Comparison of ENCODE assay signal across 12 cellular contexts in the genomic region with DNA sequence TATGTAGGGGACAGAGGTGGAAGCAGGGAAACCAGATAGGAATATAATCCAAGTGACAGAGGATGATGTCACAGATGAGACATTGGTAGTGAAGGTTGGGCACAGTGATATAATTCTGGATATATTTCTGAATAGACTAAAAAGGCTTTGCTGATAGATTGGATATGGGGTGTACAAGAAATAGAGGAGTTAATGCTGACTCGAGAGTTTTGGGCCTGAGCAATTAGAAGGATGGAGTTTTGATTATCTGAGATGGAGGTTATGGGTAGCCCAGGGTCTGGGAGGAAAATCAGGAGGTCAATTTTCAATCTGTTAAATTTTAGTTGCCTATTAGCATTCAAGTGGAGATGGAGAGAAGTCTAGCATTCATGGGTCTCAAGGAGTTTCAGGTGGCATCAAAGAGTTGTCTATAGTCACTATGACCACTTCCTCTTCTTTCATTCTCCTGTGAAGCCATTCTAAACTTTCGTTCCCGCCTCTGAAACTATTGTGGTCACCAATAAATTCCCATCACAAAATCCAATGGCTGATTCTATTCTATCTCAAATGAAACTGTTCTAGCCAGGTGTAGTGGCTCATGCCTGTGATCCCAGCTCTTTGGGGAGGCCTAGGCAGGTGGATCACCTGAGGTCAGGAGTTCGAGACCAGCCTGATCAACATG.
A peak's percentile ranks its signal among the peaks of the same experiment; 100 is the strongest.
DNase-seq lines count a peak whose midpoint lies in the region; ATAC-seq and TF ChIP-seq lines count a peak whose summit lies in the region.
"Had no signal": no experiment of that assay in that cellular context is flagged by ENCODE, and none has a peak within 500 bp of the region (broad histone marks: within the 10 kb centered on the region; RNA-seq: fewer than 3 reads in every experiment).

No MANE protein-coding gene starts in this region.

- DNase-seq in GM06990 (ENCODE audit: extremely low read depth, insufficient read length) (peak; percentile 44), NOMO-1 (lab: John Stamatoyannopoulos, UW; ENCODE audit: unreplicated experiment in 2 of 2) (peak; percentile 28 to 73), NCI-H2029 treated with DMSO at 0.1 percent for 48 hours (lab: John Stamatoyannopoulos, UW) (no peak), NCI-H524 treated with DMSO at 0.1 percent for 48 hours (lab: John Stamatoyannopoulos, UW) (no peak), AG20443 (ENCODE audit: low spot score) (no peak)
- no peak for DNase-seq in activated CD8-positive, alpha-beta memory T cell treated with anti-CD3 and anti-CD28 coated beads, Interleukin-2, amount 50 U/mL, for 48 hours
- DNase-seq: endodermal cell, NCI-H510A treated with DMSO at 0.1 percent for 48 hours, SK-N-SH, uterus had no signal

- peak; percentile 86 for ATAC-seq in GM19463 (IDR thresholded peaks at IDR 0.05; ENCODE audit: unreplicated experiment)
- peak; percentile 70 for ATAC-seq in HG02981 (IDR thresholded peaks at IDR 0.05; ENCODE audit: unreplicated experiment)

- no peaks in the 10 kb centered on the region for H3K36me3 ChIP-seq in GM06990 (ENCODE audit: control insufficient read depth, insufficient read depth, low read length)
- H3K36me3 ChIP-seq: uterus had no signal

- TF ChIP-seq CTCF in GM06990 (IDR thresholded peaks at IDR 0.05; ENCODE audit: insufficient read depth, low read length, poor library complexity, severe bottlenecking) = no peak

- no peaks in the 10 kb centered on the region for H3K27me3 ChIP-seq in GM06990 (replicated peaks; ENCODE audit: control insufficient read depth, insufficient read depth, low read length)
- H3K27me3 ChIP-seq: uterus had no signal

- no peak overlapping the region for H3K4me3 ChIP-seq in GM06990 (replicated peaks; ENCODE audit: low read depth, low read length)
- H3K4me3 ChIP-seq: uterus had no signal

Comparison
In these comparisons a context has a peak if more than half of its experiments do, and no peak if none do; other contexts are left out.
1. DNase-seq: peak in GM06990 (single experiment) and NOMO-1 (2 of 2); none in activated CD8-positive, alpha-beta memory T cell treated with anti-CD3 and anti-CD28 coated beads, Interleukin-2, amount 50 U/mL, for 48 hours (single experiment), NCI-H2029 treated with DMSO at 0.1 percent for 48 hours (single experiment), NCI-H524 treated with DMSO at 0.1 percent for 48 hours (single experiment) and AG20443 (single experiment).